28 cellular contexts compared by ENCODE assay signal in genomic region chr10:121422096-121422495, GRCh38.
DNase-seq lines count a peak whose midpoint lies in the region; ATAC-seq, FAIRE-seq and TF ChIP-seq lines count a peak whose summit lies in the region.
"Had no signal": no experiment of that assay in that cellular context is flagged by ENCODE, and none has a peak within 500 bp of the region (broad histone marks: within the 10 kb centered on the region; RNA-seq: fewer than 3 reads in every experiment).

No MANE protein-coding gene starts in this region.

- no peaks in the 10 kb centered on the region for H3K27me3 ChIP-seq in adrenal gland
- H3K27me3 ChIP-seq in bronchial epithelial cell (ENCODE audit: control insufficient read depth, insufficient read depth, low read length), result no peaks in the 10 kb centered on the region
- no peaks in the 10 kb centered on the region for H3K27me3 ChIP-seq in heart right ventricle
- peaks cover 37% of the 10 kb centered on the region for H3K27me3 ChIP-seq in PC-3 (ENCODE audit: low read length)
- H3K27me3 ChIP-seq: BE2C, BLaER1 had no signal

- no peaks in the 10 kb centered on the region for H3K79me2 ChIP-seq in OCI-LY7 (ENCODE audit: insufficient read depth, low read depth, low read length)
- H3K79me2 ChIP-seq in PC-3 (ENCODE audit: low read length), result no peaks in the 10 kb centered on the region

- H3K4me3 ChIP-seq in adrenal gland, result no peak overlapping the region
- H3K4me3 ChIP-seq in bronchial epithelial cell (ENCODE audit: low read depth, low read length), result no peak overlapping the region
- H3K4me3 ChIP-seq in heart right ventricle, result no peak overlapping the region
- no peak overlapping the region for H3K4me3 ChIP-seq in OCI-LY7 (ENCODE audit: low read depth, low read length, poor library complexity, severe bottlenecking)
- H3K4me3 ChIP-seq in PC-3 (ENCODE audit: low read length), result no peak overlapping the region
- H3K4me3 ChIP-seq: BLaER1, GM12878 had no signal

- peak; percentile 70 to 87 (median 79) for DNase-seq in adrenal gland
- DNase-seq in bronchial epithelial cell (ENCODE audit: low read depth), result no peak
- peak; percentile 21 for DNase-seq in stromal cell of bone marrow (ENCODE audit: low read depth)
- no peak for DNase-seq in activated T-cell treated with anti-CD3 and anti-CD28 coated beads, Interleukin-2, amount 50 U/mL, for 4 hours
- DNase-seq in heart right ventricle, result no peak
- DNase-seq in OCI-LY7 (ENCODE audit: low spot score), result no peak
- no peak for DNase-seq in PC-3
- DNase-seq: 8988T; ACHN; BE2C; C1 segment of cervical spinal cord; CD4-positive, alpha-beta memory T cell; CD4-positive, CD25-positive, alpha-beta regulatory T cell; CD8-positive, alpha-beta memory T cell; COR-L47; DMS 273 treated with DMSO at 0.1 percent for 48 hours; DMS153; DMS53; DMS79; DND-41; EL; GDM1 had no signal

- CTCF ChIA-PET in OCI-LY7 (lab: Charles Lee; ENCODE audit: unreplicated experiment) (no interaction called here), PC-3 (lab: Charles Lee) (no interaction called here)

- no peak overlapping the region for H3K9ac ChIP-seq in PC-3 (ENCODE audit: low read length)
- H3K9ac ChIP-seq: BLaER1 had no signal

- H3K27ac ChIP-seq in adrenal gland, result peak overlapping the region in 3 of 5 donors; percentile 48 to 79 (median 64)
- H3K27ac ChIP-seq in heart right ventricle, result no peak overlapping the region
- H3K27ac ChIP-seq in OCI-LY7 (ENCODE audit: low read depth, low read length, poor library complexity, severe bottlenecking), result no peak overlapping the region
- no peak overlapping the region for H3K27ac ChIP-seq in PC-3 (ENCODE audit: low read length)
- H3K27ac ChIP-seq: BLaER1 had no signal

- H3K36me3 Mint-ChIP-seq in activated T-cell treated with anti-CD3 and anti-CD28 coated beads, Interleukin-2, amount 50 U/mL, for 4 hours (ENCODE audit: insufficient read depth), result no peaks in the 10 kb centered on the region
- H3K36me3 Mint-ChIP-seq: CD14-positive monocyte; CD4-positive, alpha-beta memory T cell; CD4-positive, CD25-positive, alpha-beta regulatory T cell; CD8-positive, alpha-beta memory T cell had no signal

- H3K4me1 ChIP-seq in adrenal gland (replicated peaks in 1 of 2) (peaks cover 0 to 6% of the 10 kb centered on the region in 2 donors), heart right ventricle (peaks cover 0 to 5% (median 0%) of the 10 kb centered on the region in 9 donors), OCI-LY7 (ENCODE audit: insufficient read depth, low read length, poor library complexity, severe bottlenecking) (no peaks in the 10 kb centered on the region), PC-3 (ENCODE audit: insufficient read depth, low read length) (no peaks in the 10 kb centered on the region)
- H3K4me1 ChIP-seq: BE2C, BLaER1 had no signal

- no peaks in the 10 kb centered on the region for H3F3A ChIP-seq in PC-3 (ENCODE audit: low read length, unreplicated experiment)

- peak in 1 of 2 donors; percentile 28 for TF ChIP-seq POLR2A in adrenal gland (IDR thresholded peaks at IDR 0.05)

- FAIRE-seq in bronchial epithelial cell (lab: Jason Lieb, UNC), result peak; percentile 40
- FAIRE-seq: A204.1, GM12878, GM12892, GM18507 had no signal

- H3K4me2 ChIP-seq in OCI-LY7 (ENCODE audit: low read length), result no peak overlapping the region
- H3K4me2 ChIP-seq in PC-3 (ENCODE audit: low read length), result no peak overlapping the region
- H3K4me2 ChIP-seq: BLaER1 had no signal

- no peaks in the 10 kb centered on the region for H3K9me3 Mint-ChIP-seq in activated T-cell treated with anti-CD3 and anti-CD28 coated beads, Interleukin-2, amount 50 U/mL, for 4 hours

- H3K9me2 ChIP-seq in OCI-LY7 (ENCODE audit: insufficient read depth, low read length), result no peaks in the 10 kb centered on the region
- H3K9me2 ChIP-seq in PC-3 (replicated peaks; ENCODE audit: low read length), result no peaks in the 10 kb centered on the region

- no peaks in the 10 kb centered on the region for H3K27me3 Mint-ChIP-seq in activated T-cell treated with anti-CD3 and anti-CD28 coated beads, Interleukin-2, amount 50 U/mL, for 4 hours (ENCODE audit: low read depth)
- H3K27me3 Mint-ChIP-seq: CD4-positive, alpha-beta memory T cell; CD4-positive, CD25-positive, alpha-beta regulatory T cell; CD8-positive, alpha-beta memory T cell had no signal

- no peaks in the 10 kb centered on the region for H3K36me3 ChIP-seq in adrenal gland (replicated peaks in 1 of 2)
- H3K36me3 ChIP-seq in bronchial epithelial cell (ENCODE audit: control insufficient read depth, insufficient read depth, low read length), result no peaks in the 10 kb centered on the region
- no peaks in the 10 kb centered on the region for H3K36me3 ChIP-seq in heart right ventricle
- no peaks in the 10 kb centered on the region for H3K36me3 ChIP-seq in OCI-LY7 (ENCODE audit: insufficient read depth, low read length)
- no peaks in the 10 kb centered on the region for H3K36me3 ChIP-seq in PC-3 (ENCODE audit: low read depth, low read length)
- H3K36me3 ChIP-seq: BE2C, BLaER1 had no signal

- WGBS in adrenal gland, 4 donors, result 48 to 64% (median 54%) methylated on average over 7 of the region's 7 CpGs
- WGBS in heart right ventricle, 2 donors, result 82 to 87% methylated on average over 7 of the region's 7 CpGs

- no TSS peak for BruUV-seq in OCI-LY7 (replicated peaks; lab: Mats Ljungman, UMichigan)
- BruUV-seq in PC-3 (replicated peaks; lab: Mats Ljungman, UMichigan), result no TSS peak

- POLR2A ChIA-PET in OCI-LY7 (lab: Charles Lee), result no interaction called here
- POLR2A ChIA-PET in PC-3 (lab: Charles Lee; ENCODE audit: unreplicated experiment), result no interaction called here

- no peak for TF ChIP-seq CTCF in adrenal gland (IDR thresholded peaks at IDR 0.05)
- TF ChIP-seq CTCF in bronchial epithelial cell (IDR thresholded peaks at IDR 0.05; ENCODE audit: insufficient read depth, low read length, severe bottlenecking), result no peak
- TF ChIP-seq CTCF in heart right ventricle (IDR thresholded peaks at IDR 0.05), result no peak
- TF ChIP-seq CTCF in OCI-LY7 (conservative IDR thresholded peaks at IDR 0.05; ENCODE audit: low read length), result no peak
- no peak for TF ChIP-seq CTCF in PC-3 (conservative IDR thresholded peaks at IDR 0.05; ENCODE audit: low read depth, low read length)

- intact Hi-C loops in adrenal gland (cut with DNase I) (no loop called here), heart right ventricle (cut with DNase I) (no loop called here), OCI-LY7 (cut with micrococcal nuclease; ENCODE audit: unreplicated experiment) (no loop called here), PC-3 (cut with micrococcal nuclease) (no loop called here)

- no peak overlapping the region for H3K4me3 Mint-ChIP-seq in activated T-cell treated with anti-CD3 and anti-CD28 coated beads, Interleukin-2, amount 50 U/mL, for 4 hours
- H3K4me3 Mint-ChIP-seq: CD14-positive monocyte; CD4-positive, alpha-beta memory T cell; CD4-positive, CD25-positive, alpha-beta regulatory T cell; CD8-positive, alpha-beta memory T cell had no signal

- no peak for ATAC-seq in activated T-cell treated with anti-CD3 and anti-CD28 coated beads, Interleukin-2, amount 50 U/mL, for 4 hours
- ATAC-seq in heart right ventricle (no peak), PC-3 (no peak)
- ATAC-seq: GM12878 had no signal

- H2AFZ ChIP-seq in OCI-LY7 (ENCODE audit: low read length) (no peak overlapping the region), PC-3 (ENCODE audit: low read length) (no peak overlapping the region)

- H4K20me1 ChIP-seq in OCI-LY7 (ENCODE audit: insufficient read depth, low read length) (no peaks in the 10 kb centered on the region), PC-3 (ENCODE audit: low read length) (no peaks in the 10 kb centered on the region)
- H4K20me1 ChIP-seq: BLaER1 had no signal

- H3K9me3 ChIP-seq in adrenal gland (replicated peaks in 1 of 3) (no peaks in the 10 kb centered on the region), heart right ventricle (peaks cover 0 to 4% (median 0%) of the 10 kb centered on the region in 11 donors), OCI-LY7 (ENCODE audit: low read length) (no peaks in the 10 kb centered on the region), PC-3 (ENCODE audit: low read length) (no peaks in the 10 kb centered on the region)
- H3K9me3 ChIP-seq: BE2C, BLaER1 had no signal

- no peaks in the 10 kb centered on the region for H3K4me1 Mint-ChIP-seq in activated T-cell treated with anti-CD3 and anti-CD28 coated beads, Interleukin-2, amount 50 U/mL, for 4 hours (ENCODE audit: low read depth)
- H3K4me1 Mint-ChIP-seq: CD14-positive monocyte; CD4-positive, alpha-beta memory T cell; CD4-positive, CD25-positive, alpha-beta regulatory T cell; CD8-positive, alpha-beta memory T cell had no signal

Comparison
In these comparisons a context has a peak if more than half of its experiments do, and no peak if none do; other contexts are left out.
1. DNase-seq: peak in adrenal gland (7 of 7) and stromal cell of bone marrow (single experiment); none in bronchial epithelial cell (single experiment), activated T-cell treated with anti-CD3 and anti-CD28 coated beads, Interleukin-2, amount 50 U/mL, for 4 hours (single experiment), heart right ventricle (0 of 2), OCI-LY7 (single experiment) and PC-3 (single experiment).
2. H3K27ac ChIP-seq: peak in adrenal gland (3 of 5); none in heart right ventricle (0 of 10), OCI-LY7 (single experiment) and PC-3 (single experiment).